In genomic region chr7:144484445-144484844, GRCh38 we compare ENCODE assay signal across 9 cellular contexts.
"Had no signal": no experiment of that assay in that cellular context is flagged by ENCODE, and none has a peak within 500 bp of the region (broad histone marks: within the 10 kb centered on the region; RNA-seq: fewer than 3 reads in every experiment).

No MANE protein-coding gene starts in this region.

- FAIRE-seq: HepG2, HTR-8/SVneo had no signal

- H3K9ac ChIP-seq: KMS-11 had no signal

- H3K27ac ChIP-seq: HL-60, KMS-11 had no signal

- H3K4me2 ChIP-seq: KMS-11 had no signal

- DNase-seq: IMR-90, Karpas-422, Kasumi-1, KBM-7, KG1 had no signal

- ATAC-seq: HepG2 had no signal
